In genomic region chr6:100339574-100340255, GRCh38 we compare ENCODE assay signal across 23 cellular contexts.
DNase-seq lines count a peak whose midpoint lies in the region; ATAC-seq, FAIRE-seq and TF ChIP-seq lines count a peak whose summit lies in the region.
"Had no signal": no experiment of that assay in that cellular context is flagged by ENCODE, and none has a peak within 500 bp of the region (broad histone marks: within the 10 kb centered on the region; RNA-seq: fewer than 3 reads in every experiment).

No MANE protein-coding gene starts in this region.

- H3K79me2 ChIP-seq in keratinocyte (ENCODE audit: control insufficient read depth, insufficient read depth, low read length) = no peaks in the 10 kb centered on the region

- TF ChIP-seq RAD21 in A549 (conservative IDR thresholded peaks at IDR 0.05 in 1 of 2, IDR thresholded peaks at IDR 0.05 in 1 of 2) = no peak

- no peaks in the 10 kb centered on the region for H3K27me3 ChIP-seq in keratinocyte (ENCODE audit: control insufficient read depth, extremely low read depth, insufficient read depth, low read length)
- no peaks in the 10 kb centered on the region for H3K27me3 ChIP-seq in lower lobe of right lung (ENCODE audit: low read depth)
- H3K27me3 ChIP-seq: BLaER1 had no signal

- H2AFZ ChIP-seq in keratinocyte (ENCODE audit: control insufficient read depth, low read length) = no peak overlapping the region
- H2AFZ ChIP-seq: GM23248 had no signal

- no peak for TF ChIP-seq EP300 in A549 (IDR thresholded peaks at IDR 0.05)

- TF ChIP-seq CTCF in A549 (IDR thresholded peaks at IDR 0.05) (no peak), RWPE1 (conservative IDR thresholded peaks at IDR 0.05; ENCODE audit: low read depth) (no peak), choroid plexus epithelial cell (conservative IDR thresholded peaks at IDR 0.05; ENCODE audit: low read depth, low read length) (no peak), keratinocyte (optimal IDR thresholded peaks at IDR 0.05 in 1 of 3, IDR thresholded peaks at IDR 0.05 in 1 of 3, conservative IDR thresholded peaks at IDR 0.05 in 1 of 3; ENCODE audit: extremely low read depth in 1 of 3, insufficient read depth in 2 of 3, low read length in 3 of 3) (no peak), lower lobe of right lung (IDR thresholded peaks at IDR 0.05) (no peak)

- no peak overlapping the region for H3K9ac ChIP-seq in keratinocyte (ENCODE audit: control insufficient read depth, extremely low read depth, insufficient read depth, low read length)
- H3K9ac ChIP-seq: BLaER1, GM23248 had no signal

- DNase-seq in A549 (ENCODE audit: low read depth in 1 of 2, low spot score in 1 of 2) (no peak), RWPE1 (ENCODE audit: low spot score) (peak; percentile 12), choroid plexus epithelial cell (ENCODE audit: low read depth) (peak; percentile 25), keratinocyte (ENCODE audit: low read depth, low spot score) (no peak), lower lobe of right lung (no peak)
- DNase-seq: CD4-positive, CD25-positive, alpha-beta regulatory T cell; DMS153; GM23248; HFFc6; NCI-H1105; NCI-H146; NCI-H2029; NCI-H446 treated with DMSO at 0.1 percent for 48 hours; NCI-H526; NCI-H82; NK-92 treated with Interleukin-12 subunit alpha and Interleukin-12 subunit beta, amount 100 ng/mL, for 24 hours; PC-3; SHP77 had no signal

- CTCF ChIA-PET in A549 (lab: Yijun Ruan, JAX) (interaction anchor here (0.6 kb wide), 1 partner anchor 14 kb away, joined by 4 read pairs; no protein-coding TSS in a partner anchor), RWPE1 (lab: Yijun Ruan, JAX) (no interaction called here)

- H3K4me1 ChIP-seq in A549 (no peaks in the 10 kb centered on the region), keratinocyte (ENCODE audit: control insufficient read depth, extremely low read depth, insufficient read depth, low read length) (no peaks in the 10 kb centered on the region), lower lobe of right lung (no peaks in the 10 kb centered on the region)

- H3K9me1 ChIP-seq in keratinocyte (ENCODE audit: control insufficient read depth, extremely low read depth, insufficient read depth, low read length) = no peaks in the 10 kb centered on the region

- POLR2A ChIA-PET in A549 (lab: Yijun Ruan, JAX) = no interaction called here
- POLR2A ChIA-PET in RWPE1 (lab: Yijun Ruan, JAX; ENCODE audit: low non-redundant PET) = no interaction called here

- no peaks in the 10 kb centered on the region for H4K20me1 ChIP-seq in keratinocyte (ENCODE audit: control insufficient read depth, extremely low read depth, insufficient read depth, low read length)
- H4K20me1 ChIP-seq: BLaER1 had no signal

- no peak overlapping the region for H3K4me3 ChIP-seq in A549
- no peak overlapping the region for H3K4me3 ChIP-seq in choroid plexus epithelial cell (ENCODE audit: low read depth, low read length)
- H3K4me3 ChIP-seq in keratinocyte (ENCODE audit: control insufficient read depth in 2 of 3, extremely low read depth in 1 of 3, insufficient read depth in 2 of 3, low read depth in 1 of 3, low read length in 3 of 3) = no peak overlapping the region
- H3K4me3 ChIP-seq in lower lobe of right lung = no peak overlapping the region
- H3K4me3 ChIP-seq: BLaER1, GM23248, HAP-1 had no signal

- ATAC-seq in A549 (no peak), GM21360 (IDR thresholded peaks at IDR 0.05; ENCODE audit: unreplicated experiment) (no peak), lower lobe of right lung (no peak), HG03457 (IDR thresholded peaks at IDR 0.05; ENCODE audit: unreplicated experiment) (no peak)
- ATAC-seq: PC-3 had no signal

- H3K36me3 ChIP-seq in keratinocyte (ENCODE audit: control insufficient read depth in 2 of 2, extremely low read depth in 1 of 2, insufficient read depth in 2 of 2, low read length in 2 of 2) (no peaks in the 10 kb centered on the region), lower lobe of right lung (no peaks in the 10 kb centered on the region)
- H3K36me3 ChIP-seq: BLaER1, HAP-1 had no signal

- FAIRE-seq in A549 (lab: Jason Lieb, UNC) (no peak), keratinocyte (lab: Jason Lieb, UNC) (peak; percentile 65)
- FAIRE-seq: HTR-8/SVneo had no signal

- intact Hi-C loops in lower lobe of right lung (cut with DNase I) = no loop called here

- TF ChIP-seq POLR2A in A549 (IDR thresholded peaks at IDR 0.05; ENCODE audit: low read length) = no peak

- H3K9me3 ChIP-seq in A549 (no peaks in the 10 kb centered on the region), keratinocyte (ENCODE audit: control insufficient read depth, low read depth, low read length) (no peaks in the 10 kb centered on the region), lower lobe of right lung (no peaks in the 10 kb centered on the region)
- H3K9me3 ChIP-seq: BLaER1, HAP-1 had no signal

- H3K4me2 ChIP-seq in A549 = no peak overlapping the region
- no peak overlapping the region for H3K4me2 ChIP-seq in keratinocyte (ENCODE audit: control insufficient read depth, extremely low read depth, insufficient read depth, low read depth, low read length)
- H3K4me2 ChIP-seq: BLaER1 had no signal

- dilution Hi-C loops in keratinocyte (cut with MboI; ENCODE audit: extremely low pct_ligation_motif_present, low sequenced_read_pairs) = no loop called here

- no peak overlapping the region for H3K27ac ChIP-seq in A549
- H3K27ac ChIP-seq in RWPE1 = no peak overlapping the region
- no peak overlapping the region for H3K27ac ChIP-seq in keratinocyte (ENCODE audit: control insufficient read depth, insufficient read depth, low read length)
- no peak overlapping the region for H3K27ac ChIP-seq in lower lobe of right lung
- H3K27ac ChIP-seq: BLaER1, GM23248 had no signal

- WGBS in A549 (ENCODE audit: missing lambda C conversion rate) = 52% methylated on average over 4 of the region's 4 CpGs

TF ChIP-seq in A549, 52 proteins besides CTCF, POLR2A, EP300 and RAD21:
- peak; percentile 93 for TF ChIP-seq MAFK (IDR thresholded peaks at IDR 0.05; ENCODE audit: partially characterized antibody)
- no peak for TF ChIP-seq ATOH8 (CRISPR knock-in tag; IDR thresholded peaks at IDR 0.05; ENCODE audit: low read depth)

Comparison
In these comparisons a context has a peak if more than half of its experiments do, and no peak if none do; other contexts are left out.
1. DNase-seq: peak in RWPE1 (single experiment) and choroid plexus epithelial cell (single experiment); none in A549 (0 of 2), keratinocyte (single experiment) and lower lobe of right lung (single experiment).